Comparison of ENCODE assay signal across 8 cellular contexts in genomic region chr13:57633950-57634828, GRCh38. TPM values are rescaled to one million over a fixed set of nuclear protein-coding genes. Genes with fewer than 3 reads are reported as not detected.
A peak's percentile ranks its signal among the peaks of the same experiment; 100 is the strongest.
DNase-seq lines count a peak whose midpoint lies in the region; ATAC-seq, FAIRE-seq and TF ChIP-seq lines count a peak whose summit lies in the region.

No MANE protein-coding gene starts in this region.

- no peak for FAIRE-seq in kidney (lab: Jason Lieb, UNC)

- DNase-seq in kidney (peak; percentile 77), gastrocnemius medialis (no peak), cortex of kidney (lab: John Stamatoyannopoulos, UW) (no peak), GM10248 (ENCODE audit: extremely low spot score) (no peak), ACHN (no peak)
- no peak for DNase-seq in CD8-positive, alpha-beta T cell

- intact Hi-C loops in kidney (cut with DNase I), result no loop called here
- intact Hi-C loops in gastrocnemius medialis (cut with DNase I; ENCODE audit: low total_unique reads), result no loop called here
- intact Hi-C loops in CD8-positive, alpha-beta T cell (cut with DNase I, micrococcal nuclease), result no loop called here

- peak overlapping the region in 3 of 5 experiments; percentile 53 to 88 (median 82) for H3K27ac Mint-ChIP-seq in brain
- no peak overlapping the region for H3K27ac Mint-ChIP-seq in CD8-positive, alpha-beta T cell

- TF ChIP-seq CTCF in HEK293 (tag by site-specific recombination; IDR thresholded peaks at IDR 0.05), result no peak
- peak in 1 of 2 experiments; percentile 43 for TF ChIP-seq CTCF in brain (conservative IDR thresholded peaks at IDR 0.05)
- no peak for TF ChIP-seq CTCF in kidney (IDR thresholded peaks at IDR 0.05; ENCODE audit: borderline replicate concordance, extremely low read depth, insufficient read depth)
- peak in 2 of 5 experiments; percentile 8 to 15 for TF ChIP-seq CTCF in gastrocnemius medialis (IDR thresholded peaks at IDR 0.05 in 4 of 5, conservative IDR thresholded peaks at IDR 0.05 in 1 of 5)
- TF ChIP-seq CTCF in CD8-positive, alpha-beta T cell (IDR thresholded peaks at IDR 0.05), result no peak
- no peak for TF ChIP-seq CTCF in GM10248 (IDR thresholded peaks at IDR 0.05; ENCODE audit: control extremely low read depth, extremely low read depth, low read depth, missing control alignments)

- POLR2A ChIA-PET in HEK293 (lab: Yijun Ruan, JAX) (no interaction called here), GM10248 (lab: Yijun Ruan, JAX) (no interaction called here)
- POLR2A ChIA-PET in CD8-positive, alpha-beta T cell (lab: Charles Lee), result no interaction called here

- peaks cover 16% of the 10 kb centered on the region for H3K36me3 Mint-ChIP-seq in brain
- H3K36me3 Mint-ChIP-seq in CD8-positive, alpha-beta T cell, result no peaks in the 10 kb centered on the region

- no peak for TF ChIP-seq POLR2A in gastrocnemius medialis (IDR thresholded peaks at IDR 0.05)

- no peak overlapping the region; the same call in 1 of the 2 replicates for H3K4me3 ChIP-seq in HEK293 (ENCODE audit: low read depth, low read length)
- H3K4me3 ChIP-seq in kidney (ENCODE audit: low read length in 2 of 2), result peak overlapping the region; percentile 43 to 73
- peak overlapping the region; percentile 54 to 61 (median 58) for H3K4me3 ChIP-seq in gastrocnemius medialis
- no peak overlapping the region for H3K4me3 ChIP-seq in CD8-positive, alpha-beta T cell (ENCODE audit: low read depth, low read length)

- H3K4me3 Mint-ChIP-seq in brain, result peak overlapping the region; percentile 79 to 99 (median 93)
- H3K4me3 Mint-ChIP-seq in CD8-positive, alpha-beta T cell, result no peak overlapping the region

- CTCF ChIA-PET in HEK293 (lab: Yijun Ruan, JAX), result interaction anchor here (0.7 to 1.7 kb wide), 2 partner anchors 9 to 300 kb away, joined by 3 to 7 read pairs; no protein-coding TSS in a partner anchor
- CTCF ChIA-PET in CD8-positive, alpha-beta T cell (lab: Charles Lee), result interaction anchor here (0.7 kb wide), 1 partner anchor 10 kb away, joined by 3 read pairs; no protein-coding TSS in a partner anchor
- CTCF ChIA-PET in GM10248 (lab: Yijun Ruan, JAX), result interaction anchor here (1.0 to 2.3 kb wide), 2 partner anchors 9 to 10 kb away, joined by 7 to 15 read pairs; no protein-coding TSS in a partner anchor

- peaks cover 0 to 16% of the 10 kb centered on the region in 2 experiments; a peak in 1 of 3 replicates for H3K36me3 ChIP-seq in HEK293 (ENCODE audit: control insufficient read depth in 2 of 2, insufficient read depth in 1 of 2, low read length in 2 of 2)
- H3K36me3 ChIP-seq in kidney (ENCODE audit: control insufficient read depth in 1 of 2, insufficient read depth in 2 of 2, low read length in 2 of 2), result no peaks in the 10 kb centered on the region
- no peaks in the 10 kb centered on the region for H3K36me3 ChIP-seq in gastrocnemius medialis
- H3K36me3 ChIP-seq in CD8-positive, alpha-beta T cell (ENCODE audit: insufficient read depth, low read length), result no peaks in the 10 kb centered on the region

- H3K27me3 ChIP-seq in gastrocnemius medialis, result peaks cover 44 to 56% (median 53%) of the 10 kb centered on the region in 3 donors
- peaks cover 10% of the 10 kb centered on the region for H3K27me3 ChIP-seq in CD8-positive, alpha-beta T cell (ENCODE audit: insufficient read depth, low read length)

- H3K27ac ChIP-seq in HEK293 (ENCODE audit: extremely low read depth, low read depth, low read length) (no peak overlapping the region), kidney (ENCODE audit: low read depth in 2 of 2, low read length in 2 of 2) (no peak overlapping the region), gastrocnemius medialis (peak overlapping the region in 2 of 4 donors; percentile 34 to 47)
- H3K27ac ChIP-seq in CD8-positive, alpha-beta T cell (ENCODE audit: low read depth, low read length), result no peak overlapping the region

- peaks cover 63% of the 10 kb centered on the region for H3K27me3 Mint-ChIP-seq in brain
- H3K27me3 Mint-ChIP-seq in CD8-positive, alpha-beta T cell (ENCODE audit: low read depth), result peaks cover 36% of the 10 kb centered on the region

- no peaks in the 10 kb centered on the region for H3K4me1 ChIP-seq in HEK293 (ENCODE audit: control insufficient read depth, insufficient read depth, low read length)
- peaks cover 0 to 13% of the 10 kb centered on the region in 2 donors for H3K4me1 ChIP-seq in kidney (ENCODE audit: control insufficient read depth in 1 of 2, insufficient read depth in 1 of 2, low read depth in 1 of 2, low read length in 2 of 2)
- H3K4me1 ChIP-seq in gastrocnemius medialis, result peaks cover 17 to 22% of the 10 kb centered on the region in 2 donors
- peaks cover 28% of the 10 kb centered on the region for H3K4me1 ChIP-seq in CD8-positive, alpha-beta T cell (ENCODE audit: insufficient read depth, low read length)

- H3K9me3 Mint-ChIP-seq in brain, result peaks cover 6 to 20% (median 17%) of the 10 kb centered on the region in 5 experiments
- H3K9me3 Mint-ChIP-seq in CD8-positive, alpha-beta T cell, result no peaks in the 10 kb centered on the region

- H3K9me3 ChIP-seq in HEK293 (ENCODE audit: control insufficient read depth, insufficient read depth, low read depth, low read length) (no peaks in the 10 kb centered on the region), kidney (ENCODE audit: control insufficient read depth in 1 of 2, low read length in 2 of 2) (no peaks in the 10 kb centered on the region), gastrocnemius medialis (no peaks in the 10 kb centered on the region)
- H3K9me3 ChIP-seq in CD8-positive, alpha-beta T cell (ENCODE audit: low read length), result no peaks in the 10 kb centered on the region

- ATAC-seq in gastrocnemius medialis, result no peak
- no peak for ATAC-seq in CD8-positive, alpha-beta T cell

- H3K9ac ChIP-seq in kidney (ENCODE audit: low read length in 2 of 2), result no peak overlapping the region

- H3K4me1 Mint-ChIP-seq in brain, result peaks cover 49% of the 10 kb centered on the region
- H3K4me1 Mint-ChIP-seq in CD8-positive, alpha-beta T cell (ENCODE audit: low read depth), result peaks cover 31% of the 10 kb centered on the region

- in situ Hi-C loops in gastrocnemius medialis (cut with MboI; ENCODE audit: low sequenced_read_pairs in 4 of 4), result loop anchor here in 1 of 4 donors (25.0 kb wide), 1 partner anchor 1678 kb away; no protein-coding TSS in a partner anchor
- in situ Hi-C loops in ACHN (cut with HindIII; ENCODE audit: low pct_ligation_motif_present, low pct_unique_long_range_greater_than_20kb, low sequenced_read_pairs), result no loop called here

TF ChIP-seq in HEK293, 187 proteins besides CTCF, POLR2A, EP300 and RAD21:
- peak; percentile 82 for TF ChIP-seq ZNF202 (tag by site-specific recombination; IDR thresholded peaks at IDR 0.05; ENCODE audit: borderline replicate concordance)
- TF ChIP-seq ZNF76 (tag by site-specific recombination; IDR thresholded peaks at IDR 0.05; ENCODE audit: borderline replicate concordance, low read depth), result no peak
TF ChIP-seq in HEK293: peak in this region for 1.

RNA-seq across cellular contexts. Expression of gene PCDH17, which starts 2.6 kb away (rescaled TPM):
- polyA plus RNA-seq in brain (ENCODE audit: insufficient read depth, low read depth, low replicate concordance), result 2.2 TPM
- total RNA-seq in kidney, result 18.5 TPM
- 1.0 TPM for polyA plus RNA-seq in kidney (ENCODE audit: insufficient read depth, low read depth, low replicate concordance)
- 1 to 10 TPM in 2 of 4 donors, under 1 TPM in 2; 0.51 to 1.4 (median 1.1) TPM for total RNA-seq in gastrocnemius medialis
- total RNA-seq in CD8-positive, alpha-beta T cell, result not detected

Comparison
In these comparisons a context has a peak if more than half of its experiments do, and no peak if none do; other contexts are left out.
1. H3K4me3 ChIP-seq: peak in kidney (2 of 2) and gastrocnemius medialis (4 of 4); none in HEK293 (single experiment) and CD8-positive, alpha-beta T cell (single experiment).